In the genomic region with DNA sequence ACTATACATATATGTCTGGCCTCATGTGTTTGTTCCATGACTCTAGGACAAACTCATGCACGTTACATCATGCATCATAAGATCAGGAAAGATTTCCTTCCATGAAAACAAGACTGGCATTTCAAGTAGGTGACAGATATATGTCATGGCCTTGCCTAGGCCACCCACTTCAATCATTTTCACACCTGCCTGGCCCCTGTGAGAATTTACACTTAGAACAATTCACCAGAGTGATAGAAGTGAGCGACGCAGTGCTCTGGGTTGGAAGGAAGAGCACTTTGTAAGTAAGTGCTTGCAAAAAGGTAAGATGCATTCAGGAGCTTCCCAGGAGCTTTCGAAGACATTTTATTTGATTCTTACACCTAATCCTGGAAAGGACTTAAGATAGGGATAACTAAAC, we compare ENCODE assay signal across 15 cellular contexts.
"Had no signal": no experiment of that assay in that cellular context is flagged by ENCODE, and none has a peak within 500 bp of the region (broad histone marks: within the 10 kb centered on the region; RNA-seq: fewer than 3 reads in every experiment).

No MANE protein-coding gene starts in this region.

- H3K9me3 ChIP-seq: psoas muscle, spleen, suprapubic skin had no signal

- H3K4me3 ChIP-seq: coronary artery, lung, psoas muscle, spleen, suprapubic skin had no signal

- H3K4me1 ChIP-seq: psoas muscle, suprapubic skin had no signal

- H3K36me3 Mint-ChIP-seq: type B pancreatic cell had no signal

- H3K27me3 ChIP-seq: spleen, suprapubic skin had no signal

- DNase-seq: activated CD4-positive, CD25-positive, alpha-beta regulatory T cell treated with anti-CD3 and anti-CD28 coated beads, Interleukin-2, amount 50 U/mL, for 72 hours; activated effector memory CD4-positive, alpha-beta T cell treated with anti-CD3 and anti-CD28 coated beads, Interleukin-2, amount 50 U/mL, for 16 hours; activated T-cell treated with anti-CD3 and anti-CD28 coated beads for 4 hours; caudate nucleus; foreskin melanocyte; head of caudate nucleus; left colon; nephron progenitor cell; psoas muscle; spleen; stimulated activated CD4-positive, alpha-beta T cell treated with anti-CD3 and anti-CD28 coated beads, Interleukin-1b, Interleukin-23, amount 100 ng/mL, for 48 hours had no signal

- H3K36me3 ChIP-seq: spleen, suprapubic skin had no signal

- H3K27ac Mint-ChIP-seq: nephron progenitor cell, type B pancreatic cell had no signal

- H3K9me3 Mint-ChIP-seq: nephron progenitor cell, type B pancreatic cell had no signal

- H3K27ac ChIP-seq: coronary artery, psoas muscle, spleen, suprapubic skin had no signal

- H3K4me3 Mint-ChIP-seq: nephron progenitor cell, type B pancreatic cell had no signal

- H3K27me3 Mint-ChIP-seq: type B pancreatic cell had no signal
